9 cellular contexts compared by ENCODE assay signal in the genomic region with DNA sequence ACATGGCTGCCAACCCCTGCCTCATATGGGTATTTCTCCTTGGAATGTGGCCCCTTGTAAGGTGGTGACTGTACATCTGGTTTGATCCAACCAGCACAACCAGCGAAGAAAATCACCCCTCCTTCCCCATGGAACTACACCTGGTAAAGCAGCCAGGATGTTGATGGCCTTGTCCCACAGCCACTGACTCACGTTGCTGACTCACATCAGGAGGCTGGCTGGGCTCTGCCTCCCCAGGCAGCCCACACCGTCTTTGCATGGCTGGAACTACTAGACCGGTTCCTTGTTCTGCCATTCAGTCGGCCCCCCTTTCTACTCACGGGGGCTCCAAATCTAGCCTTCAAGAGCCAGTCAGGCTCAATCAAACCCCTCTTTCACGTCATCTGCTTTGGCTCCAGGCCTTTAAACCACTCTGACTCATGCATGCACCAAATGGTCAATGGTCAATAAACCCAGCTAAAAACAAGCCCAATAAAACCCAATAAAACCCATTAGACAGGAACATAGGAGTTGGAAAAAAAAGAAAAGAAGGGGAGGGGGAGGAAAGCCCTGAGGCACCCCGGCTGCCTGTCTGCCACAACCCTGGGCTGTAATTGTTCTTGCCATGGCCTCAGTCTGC.
DNase-seq lines count a peak whose midpoint lies in the region; ATAC-seq and TF ChIP-seq lines count a peak whose summit lies in the region.
"Had no signal": no experiment of that assay in that cellular context is flagged by ENCODE, and none has a peak within 500 bp of the region (broad histone marks: within the 10 kb centered on the region; RNA-seq: fewer than 3 reads in every experiment).

No MANE protein-coding gene starts in this region.

- ATAC-seq in thoracic aorta (ENCODE audit: insufficient number of reproducible peaks, low FRiP score, low read depth) (peak; percentile 74), GM19452 (IDR thresholded peaks at IDR 0.05; ENCODE audit: unreplicated experiment) (no peak), GM21515 (IDR thresholded peaks at IDR 0.05; ENCODE audit: unreplicated experiment) (no peak)

- DNase-seq in activated T-cell treated with anti-CD3 and anti-CD28 coated beads for 48 hours (ENCODE audit: low read depth) (peak; percentile 42), activated T-cell treated with anti-CD3 and anti-CD28 coated beads for 4 hours (no peak), iPS-NIHi11 (ENCODE audit: low spot score) (peak; percentile 54), thoracic aorta (ENCODE audit: low spot score) (peak; percentile 90), coronary artery (ENCODE audit: low spot score) (no peak)
- DNase-seq in activated CD4-positive, alpha-beta T cell treated with anti-CD3 and anti-CD28 coated beads, Interleukin-2, amount 50 U/mL, for 48 hours = peak; percentile 58 to 68

- H3K27ac ChIP-seq in thoracic aorta (peak overlapping the region; percentile 80 to 87), coronary artery (peak overlapping the region in 1 of 2 donors; percentile 20)
- H3K27ac ChIP-seq: BLaER1 treated with 17β-estradiol and CSF1 and Interleukin-3, amounts not matched to agents 10 nM and 100 nM had no signal

- TF ChIP-seq CTCF in thoracic aorta (IDR thresholded peaks at IDR 0.05) (no peak), coronary artery (IDR thresholded peaks at IDR 0.05) (no peak)

- H3K9me3 ChIP-seq in thoracic aorta = no peaks in the 10 kb centered on the region
- H3K9me3 ChIP-seq: BLaER1 treated with 17β-estradiol and CSF1 and Interleukin-3, amounts not matched to agents 10 nM and 100 nM had no signal

- H3K27me3 ChIP-seq in thoracic aorta (replicated peaks; ENCODE audit: insufficient read depth) = no peaks in the 10 kb centered on the region
- H3K27me3 ChIP-seq: BLaER1 treated with 17β-estradiol and CSF1 and Interleukin-3, amounts not matched to agents 10 nM and 100 nM had no signal

- H3K4me1 ChIP-seq in thoracic aorta (ENCODE audit: control insufficient read depth in 1 of 2, low read depth in 2 of 2) = peaks cover 10 to 84% of the 10 kb centered on the region in 2 donors

- H3K36me3 ChIP-seq in thoracic aorta = no peaks in the 10 kb centered on the region

- H3K4me3 ChIP-seq in thoracic aorta (peak overlapping the region; percentile 7), coronary artery (no peak overlapping the region)
- H3K4me3 ChIP-seq: BLaER1 treated with 17β-estradiol and CSF1 and Interleukin-3, amounts not matched to agents 10 nM and 100 nM had no signal

Comparison
In these comparisons a context has a peak if more than half of its experiments do, and no peak if none do; other contexts are left out.
1. DNase-seq: peak in activated T-cell treated with anti-CD3 and anti-CD28 coated beads for 48 hours (single experiment), activated CD4-positive, alpha-beta T cell treated with anti-CD3 and anti-CD28 coated beads, Interleukin-2, amount 50 U/mL, for 48 hours (2 of 2), iPS-NIHi11 (single experiment) and thoracic aorta (single experiment); none in activated T-cell treated with anti-CD3 and anti-CD28 coated beads for 4 hours (single experiment) and coronary artery (single experiment).